Comparison of ENCODE assay signal across 7 cellular contexts in the genomic region with DNA sequence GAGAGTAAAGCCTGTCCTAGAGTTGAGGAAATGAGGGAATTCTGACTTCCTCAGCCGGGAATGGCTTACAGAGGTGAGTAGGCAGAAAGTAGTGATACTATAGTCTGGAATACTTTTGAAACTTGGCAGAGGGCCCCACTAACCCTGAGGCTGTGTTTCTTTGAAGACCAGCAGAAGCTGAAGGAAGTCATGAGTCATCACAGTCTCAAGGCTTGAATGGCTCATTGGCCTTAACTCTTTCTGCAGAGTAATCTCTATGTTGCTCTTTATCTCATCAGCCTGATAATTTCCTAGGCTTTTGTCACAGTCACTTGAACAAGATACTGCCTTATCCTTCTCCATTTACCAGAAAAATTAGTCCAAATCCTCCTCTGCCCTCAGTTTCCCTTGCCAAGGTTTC.
A peak's percentile ranks its signal among the peaks of the same experiment; 100 is the strongest.
DNase-seq lines count a peak whose midpoint lies in the region; ATAC-seq, FAIRE-seq and TF ChIP-seq lines count a peak whose summit lies in the region.

No MANE protein-coding gene starts in this region.

- ATAC-seq in GM19025 (IDR thresholded peaks at IDR 0.05; ENCODE audit: low read depth, unreplicated experiment) (peak; percentile 71), HG03064 (IDR thresholded peaks at IDR 0.05; ENCODE audit: low read depth, unreplicated experiment) (peak; percentile 92), RWPE2 (ENCODE audit: low read depth) (peak; percentile 99), left cardiac atrium (peak; percentile 50 to 97)

- H3K27ac ChIP-seq in RWPE2 (ENCODE audit: poor library complexity, severe bottlenecking) = peak overlapping the region; percentile 76

- TF ChIP-seq CTCF in RWPE2 (IDR thresholded peaks at IDR 0.05; ENCODE audit: poor library complexity, severe bottlenecking) = no peak
- TF ChIP-seq CTCF in GM10248 (IDR thresholded peaks at IDR 0.05; ENCODE audit: control extremely low read depth, extremely low read depth, low read depth, missing control alignments) = no peak

- no peaks in the 10 kb centered on the region for H3K27me3 ChIP-seq in RWPE2 (ENCODE audit: insufficient read depth, poor library complexity, severe bottlenecking)

- intact Hi-C loops in left cardiac atrium (cut with DNase I) = no loop called here

- CTCF ChIA-PET in GM10248 (lab: Yijun Ruan, JAX) = no interaction called here

- no peak overlapping the region for H3K4me3 ChIP-seq in RWPE2 (ENCODE audit: severe bottlenecking)

- peaks cover 39% of the 10 kb centered on the region for H3K4me1 ChIP-seq in RWPE2 (ENCODE audit: insufficient read depth, poor library complexity, severe bottlenecking)

- peaks cover 6% of the 10 kb centered on the region for H3K36me3 ChIP-seq in RWPE2 (ENCODE audit: low read depth)

- POLR2A ChIA-PET in GM10248 (lab: Yijun Ruan, JAX) = no interaction called here

- peak; percentile 84 for DNase-seq in RWPE2 (ENCODE audit: low spot score)
- peak; percentile 64 for DNase-seq in left cardiac atrium
- DNase-seq in frontal cortex (ENCODE audit: low spot score in 2 of 2) = no peak
- no peak for DNase-seq in NCI-H345 (lab: John Stamatoyannopoulos, UW)
- no peak for DNase-seq in GM10248 (ENCODE audit: extremely low spot score)

- H3K9me3 ChIP-seq in RWPE2 (ENCODE audit: severe bottlenecking) = no peaks in the 10 kb centered on the region

- no peak for FAIRE-seq in frontal cortex (lab: Jason Lieb, UNC)

Comparison
In these comparisons a context has a peak if more than half of its experiments do, and no peak if none do; other contexts are left out.
1. DNase-seq: peak in RWPE2 (single experiment) and left cardiac atrium (single experiment); none in frontal cortex (0 of 2), NCI-H345 (single experiment) and GM10248 (single experiment).
2. Peak in every context shown above with its lines, with median percentiles within 50 percentile points of each other: ATAC-seq.